In the genomic region with DNA sequence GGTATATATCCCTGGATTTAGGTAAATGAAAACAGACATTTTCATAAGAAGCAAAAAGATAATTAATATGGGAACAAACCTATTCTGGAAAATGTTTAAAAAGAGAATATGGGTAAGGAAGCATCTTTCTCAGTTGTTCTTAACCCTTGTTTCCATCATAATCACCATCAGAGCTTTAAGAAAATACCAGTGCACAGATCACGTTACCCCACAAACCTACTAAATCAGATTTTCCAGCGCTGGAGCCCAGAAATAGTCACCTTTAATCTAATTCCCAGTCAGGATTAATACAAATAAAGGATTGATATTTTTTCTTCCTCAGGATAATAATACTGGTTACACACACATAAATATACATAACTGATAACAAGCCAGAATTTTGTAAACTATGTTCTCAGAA, we compare ENCODE assay signal across 1 cellular context.
TF ChIP-seq lines count a peak whose summit lies in the region.

No MANE protein-coding gene starts in this region.

TF ChIP-seq in K562, 482 proteins besides CTCF, POLR2A, EP300 and RAD21:
- no peak for TF ChIP-seq ZNF12 (CRISPR knock-in tag; IDR thresholded peaks at IDR 0.05)
- TF ChIP-seq, protein P1, sequence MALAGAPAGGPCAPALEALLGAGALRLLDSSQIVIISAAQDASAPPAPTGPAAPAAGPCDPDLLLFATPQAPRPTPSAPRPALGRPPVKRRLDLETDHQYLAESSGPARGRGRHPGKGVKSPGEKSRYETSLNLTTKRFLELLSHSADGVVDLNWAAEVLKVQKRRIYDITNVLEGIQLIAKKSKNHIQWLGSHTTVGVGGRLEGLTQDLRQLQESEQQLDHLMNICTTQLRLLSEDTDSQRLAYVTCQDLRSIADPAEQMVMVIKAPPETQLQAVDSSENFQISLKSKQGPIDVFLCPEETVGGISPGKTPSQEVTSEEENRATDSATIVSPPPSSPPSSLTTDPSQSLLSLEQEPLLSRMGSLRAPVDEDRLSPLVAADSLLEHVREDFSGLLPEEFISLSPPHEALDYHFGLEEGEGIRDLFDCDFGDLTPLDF (CRISPR knock-in tag; IDR thresholded peaks at IDR 0.05), result no peak
- TF ChIP-seq, protein P2, sequence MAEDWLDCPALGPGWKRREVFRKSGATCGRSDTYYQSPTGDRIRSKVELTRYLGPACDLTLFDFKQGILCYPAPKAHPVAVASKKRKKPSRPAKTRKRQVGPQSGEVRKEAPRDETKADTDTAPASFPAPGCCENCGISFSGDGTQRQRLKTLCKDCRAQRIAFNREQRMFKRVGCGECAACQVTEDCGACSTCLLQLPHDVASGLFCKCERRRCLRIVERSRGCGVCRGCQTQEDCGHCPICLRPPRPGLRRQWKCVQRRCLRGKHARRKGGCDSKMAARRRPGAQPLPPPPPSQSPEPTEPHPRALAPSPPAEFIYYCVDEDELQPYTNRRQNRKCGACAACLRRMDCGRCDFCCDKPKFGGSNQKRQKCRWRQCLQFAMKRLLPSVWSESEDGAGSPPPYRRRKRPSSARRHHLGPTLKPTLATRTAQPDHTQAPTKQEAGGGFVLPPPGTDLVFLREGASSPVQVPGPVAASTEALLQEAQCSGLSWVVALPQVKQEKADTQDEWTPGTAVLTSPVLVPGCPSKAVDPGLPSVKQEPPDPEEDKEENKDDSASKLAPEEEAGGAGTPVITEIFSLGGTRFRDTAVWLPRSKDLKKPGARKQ (CRISPR knock-in tag; IDR thresholded peaks at IDR 0.05), result no peak
- TF ChIP-seq, protein P3, sequence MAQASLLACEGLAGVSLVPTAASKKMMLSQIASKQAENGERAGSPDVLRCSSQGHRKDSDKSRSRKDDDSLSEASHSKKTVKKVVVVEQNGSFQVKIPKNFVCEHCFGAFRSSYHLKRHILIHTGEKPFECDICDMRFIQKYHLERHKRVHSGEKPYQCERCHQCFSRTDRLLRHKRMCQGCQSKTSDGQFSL (CRISPR knock-in tag; IDR thresholded peaks at IDR 0.05), result no peak
- TF ChIP-seq, protein P3 (tag; IDR thresholded peaks at IDR 0.05), result no peak
- no peak for TF ChIP-seq ZNF75A (CRISPR knock-in tag; IDR thresholded peaks at IDR 0.05)
- no peak for TF ChIP-seq SAFB2 (IDR thresholded peaks at IDR 0.05; ENCODE audit: borderline replicate concordance, low read depth, low read length, severe bottlenecking)
- TF ChIP-seq, protein P4, sequence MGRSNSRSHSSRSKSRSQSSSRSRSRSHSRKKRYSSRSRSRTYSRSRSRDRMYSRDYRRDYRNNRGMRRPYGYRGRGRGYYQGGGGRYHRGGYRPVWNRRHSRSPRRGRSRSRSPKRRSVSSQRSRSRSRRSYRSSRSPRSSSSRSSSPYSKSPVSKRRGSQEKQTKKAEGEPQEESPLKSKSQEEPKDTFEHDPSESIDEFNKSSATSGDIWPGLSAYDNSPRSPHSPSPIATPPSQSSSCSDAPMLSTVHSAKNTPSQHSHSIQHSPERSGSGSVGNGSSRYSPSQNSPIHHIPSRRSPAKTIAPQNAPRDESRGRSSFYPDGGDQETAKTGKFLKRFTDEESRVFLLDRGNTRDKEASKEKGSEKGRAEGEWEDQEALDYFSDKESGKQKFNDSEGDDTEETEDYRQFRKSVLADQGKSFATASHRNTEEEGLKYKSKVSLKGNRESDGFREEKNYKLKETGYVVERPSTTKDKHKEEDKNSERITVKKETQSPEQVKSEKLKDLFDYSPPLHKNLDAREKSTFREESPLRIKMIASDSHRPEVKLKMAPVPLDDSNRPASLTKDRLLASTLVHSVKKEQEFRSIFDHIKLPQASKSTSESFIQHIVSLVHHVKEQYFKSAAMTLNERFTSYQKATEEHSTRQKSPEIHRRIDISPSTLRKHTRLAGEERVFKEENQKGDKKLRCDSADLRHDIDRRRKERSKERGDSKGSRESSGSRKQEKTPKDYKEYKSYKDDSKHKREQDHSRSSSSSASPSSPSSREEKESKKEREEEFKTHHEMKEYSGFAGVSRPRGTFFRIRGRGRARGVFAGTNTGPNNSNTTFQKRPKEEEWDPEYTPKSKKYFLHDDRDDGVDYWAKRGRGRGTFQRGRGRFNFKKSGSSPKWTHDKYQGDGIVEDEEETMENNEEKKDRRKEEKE (IDR thresholded peaks at IDR 0.05; ENCODE audit: borderline replicate concordance in 1 of 2, control insufficient read depth in 1 of 2, low read depth in 2 of 2, low read length in 1 of 2), result no peak
- TF ChIP-seq NFIX (CRISPR knock-in tag; IDR thresholded peaks at IDR 0.05; ENCODE audit: low read depth), result no peak
- no peak for TF ChIP-seq NRF1 (conservative IDR thresholded peaks at IDR 0.05 in 1 of 2, IDR thresholded peaks at IDR 0.05 in 1 of 2)
- TF ChIP-seq EHMT2 (IDR thresholded peaks at IDR 0.05), result no peak
- TF ChIP-seq ZNF408 (CRISPR knock-in tag; IDR thresholded peaks at IDR 0.05; ENCODE audit: low read depth), result no peak
- TF ChIP-seq ASH1L (IDR thresholded peaks at IDR 0.05; ENCODE audit: borderline replicate concordance, low read depth, partially characterized antibody), result no peak
- no peak for TF ChIP-seq LEF1 (IDR thresholded peaks at IDR 0.05)
- TF ChIP-seq, protein P5, sequence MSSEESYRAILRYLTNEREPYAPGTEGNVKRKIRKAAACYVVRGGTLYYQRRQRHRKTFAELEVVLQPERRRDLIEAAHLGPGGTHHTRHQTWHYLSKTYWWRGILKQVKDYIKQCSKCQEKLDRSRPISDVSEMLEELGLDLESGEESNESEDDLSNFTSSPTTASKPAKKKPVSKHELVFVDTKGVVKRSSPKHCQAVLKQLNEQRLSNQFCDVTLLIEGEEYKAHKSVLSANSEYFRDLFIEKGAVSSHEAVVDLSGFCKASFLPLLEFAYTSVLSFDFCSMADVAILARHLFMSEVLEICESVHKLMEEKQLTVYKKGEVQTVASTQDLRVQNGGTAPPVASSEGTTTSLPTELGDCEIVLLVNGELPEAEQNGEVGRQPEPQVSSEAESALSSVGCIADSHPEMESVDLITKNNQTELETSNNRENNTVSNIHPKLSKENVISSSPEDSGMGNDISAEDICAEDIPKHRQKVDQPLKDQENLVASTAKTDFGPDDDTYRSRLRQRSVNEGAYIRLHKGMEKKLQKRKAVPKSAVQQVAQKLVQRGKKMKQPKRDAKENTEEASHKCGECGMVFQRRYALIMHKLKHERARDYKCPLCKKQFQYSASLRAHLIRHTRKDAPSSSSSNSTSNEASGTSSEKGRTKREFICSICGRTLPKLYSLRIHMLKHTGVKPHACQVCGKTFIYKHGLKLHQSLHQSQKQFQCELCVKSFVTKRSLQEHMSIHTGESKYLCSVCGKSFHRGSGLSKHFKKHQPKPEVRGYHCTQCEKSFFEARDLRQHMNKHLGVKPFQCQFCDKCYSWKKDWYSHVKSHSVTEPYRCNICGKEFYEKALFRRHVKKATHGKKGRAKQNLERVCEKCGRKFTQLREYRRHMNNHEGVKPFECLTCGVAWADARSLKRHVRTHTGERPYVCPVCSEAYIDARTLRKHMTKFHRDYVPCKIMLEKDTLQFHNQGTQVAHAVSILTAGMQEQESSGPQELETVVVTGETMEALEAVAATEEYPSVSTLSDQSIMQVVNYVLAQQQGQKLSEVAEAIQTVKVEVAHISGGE (CRISPR knock-in tag; IDR thresholded peaks at IDR 0.05), result no peak
- TF ChIP-seq, protein P6, sequence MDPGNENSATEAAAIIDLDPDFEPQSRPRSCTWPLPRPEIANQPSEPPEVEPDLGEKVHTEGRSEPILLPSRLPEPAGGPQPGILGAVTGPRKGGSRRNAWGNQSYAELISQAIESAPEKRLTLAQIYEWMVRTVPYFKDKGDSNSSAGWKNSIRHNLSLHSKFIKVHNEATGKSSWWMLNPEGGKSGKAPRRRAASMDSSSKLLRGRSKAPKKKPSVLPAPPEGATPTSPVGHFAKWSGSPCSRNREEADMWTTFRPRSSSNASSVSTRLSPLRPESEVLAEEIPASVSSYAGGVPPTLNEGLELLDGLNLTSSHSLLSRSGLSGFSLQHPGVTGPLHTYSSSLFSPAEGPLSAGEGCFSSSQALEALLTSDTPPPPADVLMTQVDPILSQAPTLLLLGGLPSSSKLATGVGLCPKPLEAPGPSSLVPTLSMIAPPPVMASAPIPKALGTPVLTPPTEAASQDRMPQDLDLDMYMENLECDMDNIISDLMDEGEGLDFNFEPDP (CRISPR knock-in tag; IDR thresholded peaks at IDR 0.05), result no peak
- TF ChIP-seq FOXA3 (CRISPR knock-in tag; conservative IDR thresholded peaks at IDR 0.05 in 1 of 2, IDR thresholded peaks at IDR 0.05 in 1 of 2), result no peak
- TF ChIP-seq, protein P7, sequence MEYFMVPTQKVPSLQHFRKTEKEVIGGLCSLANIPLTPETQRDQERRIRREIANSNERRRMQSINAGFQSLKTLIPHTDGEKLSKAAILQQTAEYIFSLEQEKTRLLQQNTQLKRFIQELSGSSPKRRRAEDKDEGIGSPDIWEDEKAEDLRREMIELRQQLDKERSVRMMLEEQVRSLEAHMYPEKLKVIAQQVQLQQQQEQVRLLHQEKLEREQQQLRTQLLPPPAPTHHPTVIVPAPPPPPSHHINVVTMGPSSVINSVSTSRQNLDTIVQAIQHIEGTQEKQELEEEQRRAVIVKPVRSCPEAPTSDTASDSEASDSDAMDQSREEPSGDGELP (CRISPR knock-in tag; IDR thresholded peaks at IDR 0.05; ENCODE audit: borderline replicate concordance), result no peak
- TF ChIP-seq ZBTB1 (CRISPR knock-in tag; IDR thresholded peaks at IDR 0.05; ENCODE audit: borderline replicate concordance, low read depth), result no peak
